8 cellular contexts compared by ENCODE assay signal in genomic region chr20:63519765-63520593, GRCh38. TPM values are rescaled to one million over a fixed set of nuclear protein-coding genes. Genes with fewer than 3 reads are reported as not detected.
A peak's percentile ranks its signal among the peaks of the same experiment; 100 is the strongest.
DNase-seq lines count a peak whose midpoint lies in the region; ATAC-seq and TF ChIP-seq lines count a peak whose summit lies in the region.

No MANE protein-coding gene starts in this region.

- CTCF ChIA-PET in A673 (lab: Charles Lee), result interaction anchor here (0.6 kb wide), 2 partner anchors 11 to 464 kb away, joined by 4 to 6 read pairs; no protein-coding TSS in a partner anchor
- CTCF ChIA-PET in Panc1 (lab: Charles Lee), result interaction anchor here (1.5 kb wide), 1 partner anchor 18 kb away, joined by 10 read pairs; the partner anchor contains the start of gene PTK6

- H3K36me3 ChIP-seq in A673 (ENCODE audit: insufficient read depth, low read length, poor library complexity, severe bottlenecking) (peaks cover 23% of the 10 kb centered on the region), Panc1 (ENCODE audit: control insufficient read depth, insufficient read depth, low read length) (peaks cover 4% of the 10 kb centered on the region; the same call in 1 of the 2 replicates), rectal smooth muscle tissue (ENCODE audit: control insufficient read depth, insufficient read depth, low read length) (peaks cover 7% of the 10 kb centered on the region)

- H3K27ac ChIP-seq in A673 (ENCODE audit: low read depth, low read length, poor library complexity, severe bottlenecking) (peak overlapping the region; percentile 77), Panc1 (ENCODE audit: low read length) (peak overlapping the region; percentile 80), rectal smooth muscle tissue (ENCODE audit: low read depth, low read length) (peak overlapping the region; percentile 89)

- in situ Hi-C loops in Panc1 (cut with HindIII; ENCODE audit: low pct_unique_long_range_greater_than_20kb, low sequenced_read_pairs), result no loop called here

- POLR2A ChIA-PET in A673 (lab: Charles Lee; ENCODE audit: low non-redundant PET) (interaction anchor here (0.6 to 1.0 kb wide), 3 partner anchors 9 to 906 kb away, joined by 3 to 5 read pairs (median 4); partner anchors contain the start of gene STMN3), Panc1 (lab: Charles Lee) (interaction anchor here (0.6 to 1.9 kb wide), 2 partner anchors 18 to 454 kb away, joined by 5 to 12 read pairs; partner anchors contain the start of gene PTK6)

- no peak overlapping the region for H3K9ac ChIP-seq in rectal smooth muscle tissue (ENCODE audit: low read length)

- H3K4me1 ChIP-seq in A673 (ENCODE audit: insufficient read depth, low read length, poor library complexity, severe bottlenecking) (peaks cover 6% of the 10 kb centered on the region), Panc1 (ENCODE audit: control insufficient read depth, insufficient read depth, low read length) (peaks cover 7% of the 10 kb centered on the region), rectal smooth muscle tissue (ENCODE audit: control insufficient read depth, insufficient read depth, low read length) (peaks cover 8% of the 10 kb centered on the region)

- peak; percentile 30; the same call in 1 of the 2 replicates for TF ChIP-seq CTCF in A673 (conservative IDR thresholded peaks at IDR 0.05; ENCODE audit: low read depth, low read length)
- TF ChIP-seq CTCF in Panc1 (IDR thresholded peaks at IDR 0.05), result peak; percentile 16; the same call in 1 of the 2 replicates

- intact Hi-C loops in A673 (cut with micrococcal nuclease; ENCODE audit: unreplicated experiment), result no loop called here
- intact Hi-C loops in Panc1 (cut with micrococcal nuclease; ENCODE audit: unreplicated experiment), result no loop called here
- intact Hi-C loops in left cardiac atrium (cut with DNase I), result loop anchor here in 1 of 2 donors (1.0 to 10.0 kb wide), 2 partner anchors 24 to 75 kb away; no protein-coding TSS in a partner anchor

- DNase-seq in A673 (ENCODE audit: low spot score) (peak; percentile 68), Panc1 (ENCODE audit: low read depth, low spot score) (no peak), left cardiac atrium (peak; percentile 75), OCI-M2 (lab: John Stamatoyannopoulos, UW; ENCODE audit: unreplicated experiment) (no peak)
- DNase-seq in activated naive CD4-positive, alpha-beta T cell treated with anti-CD3 and anti-CD28 coated beads, Interleukin-2, amount 50 U/mL, for 16 hours, result peak; percentile 57

- H3K4me3 ChIP-seq in A673 (ENCODE audit: low read depth, low read length, poor library complexity, severe bottlenecking), result peak overlapping the region; percentile 67
- H3K4me3 ChIP-seq in Panc1 (ENCODE audit: low read depth in 2 of 2, low read length in 2 of 2), result peak overlapping the region; percentile 78 to 79
- H3K4me3 ChIP-seq in rectal smooth muscle tissue (ENCODE audit: low read length), result peak overlapping the region; percentile 73

- no peaks in the 10 kb centered on the region for H3K27me3 ChIP-seq in A673 (replicated peaks; ENCODE audit: insufficient read depth, low read depth, low read length, poor library complexity)
- no peaks in the 10 kb centered on the region for H3K27me3 ChIP-seq in Panc1 (ENCODE audit: control insufficient read depth, insufficient read depth, low read length)
- no peaks in the 10 kb centered on the region for H3K27me3 ChIP-seq in rectal smooth muscle tissue (ENCODE audit: control insufficient read depth, insufficient read depth, low read length)

- ATAC-seq in GM18520 (IDR thresholded peaks at IDR 0.05; ENCODE audit: unreplicated experiment), result peak; percentile 14
- peak; percentile 40 for ATAC-seq in HG03066 (IDR thresholded peaks at IDR 0.05; ENCODE audit: low read depth, unreplicated experiment)
- peak; percentile 84 for ATAC-seq in Panc1
- ATAC-seq in left cardiac atrium, result peak; percentile 49 to 73

- H3K9me3 ChIP-seq in A673 (ENCODE audit: low read depth, low read length, poor library complexity, severe bottlenecking), result peaks cover 8% of the 10 kb centered on the region
- H3K9me3 ChIP-seq in Panc1 (ENCODE audit: control insufficient read depth, insufficient read depth, low read depth, low read length), result no peaks in the 10 kb centered on the region

- BruUV-seq in A673 (replicated peaks; lab: Mats Ljungman, UMichigan), result no TSS peak
- no TSS peak for BruUV-seq in Panc1 (replicated peaks; lab: Mats Ljungman, UMichigan)

RNA-seq across cellular contexts. Expression of gene PPDPF, which starts 0.6 kb away (rescaled TPM):
- total RNA-seq in A673 (2021), result 148 and 176 TPM in 2 replicates
- total RNA-seq in Panc1 (2021; ENCODE audit: unreplicated experiment), result 241 TPM
- 323 TPM for polyA plus RNA-seq in Panc1 (2012; ENCODE audit: insufficient read length)
- total RNA-seq in left cardiac atrium, result 100 to 1,000 TPM; 215 to 241 TPM

RNA-seq across cellular contexts. Expression of gene PTK6, which starts 17.2 kb away (rescaled TPM):
- not detected in 2 replicates for total RNA-seq in A673 (2021)
- 6.5 TPM for total RNA-seq in Panc1 (2021; ENCODE audit: unreplicated experiment)
- polyA plus RNA-seq in Panc1 (2012; ENCODE audit: insufficient read length), result 9.7 TPM
- under 1 TPM in 1 of 2 donors, not detected in 1; 0.29 TPM for total RNA-seq in left cardiac atrium

RNA-seq across cellular contexts. Expression of gene EEF1A2, which starts 21.1 kb away (rescaled TPM):
- total RNA-seq in A673 (2021), result 7.5 and 13.7 TPM in 2 replicates
- 178 TPM for total RNA-seq in Panc1 (2021; ENCODE audit: unreplicated experiment)
- polyA plus RNA-seq in Panc1 (2012; ENCODE audit: insufficient read length), result 392 TPM
- total RNA-seq in left cardiac atrium, result 100 to 1,000 TPM; 656 to 679 TPM

RNA-seq across cellular contexts. Expression of gene SRMS, which starts 27.6 kb away (rescaled TPM):
- total RNA-seq in A673 (2021), result not detected in 2 replicates
- total RNA-seq in Panc1 (2021; ENCODE audit: unreplicated experiment), result not detected
- 0.41 TPM for polyA plus RNA-seq in Panc1 (2012; ENCODE audit: insufficient read length)
- not detected for total RNA-seq in left cardiac atrium

RNA-seq across cellular contexts. Expression of gene FNDC11, which starts 34.0 kb away (rescaled TPM):
- total RNA-seq in A673 (2021), result 0.21 and 0.37 TPM in 2 replicates
- 1.3 TPM for total RNA-seq in Panc1 (2021; ENCODE audit: unreplicated experiment)
- polyA plus RNA-seq in Panc1 (2012; ENCODE audit: insufficient read length), result 4.0 TPM
- total RNA-seq in left cardiac atrium, result under 1 TPM in 1 of 2 donors, not detected in 1; 0.08 TPM

Comparison
In these comparisons a context has a peak if more than half of its experiments do, and no peak if none do; other contexts are left out.
1. DNase-seq: peak in A673 (single experiment), activated naive CD4-positive, alpha-beta T cell treated with anti-CD3 and anti-CD28 coated beads, Interleukin-2, amount 50 U/mL, for 16 hours (single experiment) and left cardiac atrium (single experiment); none in Panc1 (single experiment) and OCI-M2 (single experiment).
2. ATAC-seq: peak in every context shown above with its lines; median percentile 84 in Panc1; 61 in left cardiac atrium; 40 in HG03066; 14 in GM18520.
3. RNA of gene EEF1A2, which starts 21.1 kb away (total RNA-seq): 656 to 679 TPM in left cardiac atrium and 178 TPM in Panc1 (single experiment); 7.5 to 13.7 TPM in A673; every median in the first group is over 10 times any median in the second.
4. Peak in every context shown above with its lines, with median percentiles within 50 percentile points of each other: H3K27ac ChIP-seq and H3K4me3 ChIP-seq.